ENCODE assay signal across 9 cellular contexts in the genomic region with DNA sequence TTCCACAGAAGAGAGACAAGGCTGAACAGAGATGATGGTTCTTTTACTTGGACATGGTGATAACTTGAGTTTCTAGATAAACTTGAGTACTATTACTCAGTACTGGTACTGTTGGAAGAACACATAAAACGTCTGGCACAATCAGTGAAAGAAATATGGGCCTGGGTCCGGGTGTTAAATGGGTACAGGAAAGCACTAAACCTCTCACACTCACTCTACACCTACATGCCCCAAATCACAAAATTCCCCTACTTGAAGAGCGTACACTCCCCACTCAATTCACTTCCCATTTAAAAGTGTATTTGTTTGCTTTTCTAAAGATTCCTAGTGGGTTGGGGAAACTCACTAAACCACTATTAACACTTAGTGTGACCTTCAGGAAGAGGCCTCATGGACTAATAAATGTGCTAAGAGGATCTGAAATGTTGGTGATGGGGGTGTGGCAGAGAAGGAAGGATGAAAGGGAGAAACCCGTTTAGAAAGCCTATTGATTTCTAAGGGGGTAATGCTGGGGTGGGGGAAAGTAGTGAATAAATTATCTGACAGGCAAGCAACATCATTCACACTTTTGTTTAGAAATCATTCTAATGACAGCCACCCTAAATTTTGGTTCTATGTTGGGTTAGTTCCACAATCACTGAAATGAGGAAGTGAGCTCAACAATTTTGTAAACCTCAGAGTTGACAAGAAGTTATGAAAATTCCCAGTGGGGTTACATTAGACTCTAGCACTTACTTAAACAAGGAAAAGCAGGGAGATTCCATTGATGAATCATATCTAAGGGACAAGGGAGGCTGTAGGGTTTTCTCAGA.
DNase-seq lines count a peak whose midpoint lies in the region; ATAC-seq, FAIRE-seq and TF ChIP-seq lines count a peak whose summit lies in the region.
"Had no signal": no experiment of that assay in that cellular context is flagged by ENCODE, and none has a peak within 500 bp of the region (broad histone marks: within the 10 kb centered on the region; RNA-seq: fewer than 3 reads in every experiment).

No MANE protein-coding gene starts in this region.

- H3K27ac ChIP-seq in keratinocyte (ENCODE audit: control insufficient read depth, insufficient read depth, low read length) (peak overlapping the region; percentile 65), ascending aorta (no peak overlapping the region), small intestine (ENCODE audit: low read depth in 1 of 2, low read length in 1 of 2) (peak overlapping the region in 1 of 2 donors; percentile 17)

- H3K27me3 ChIP-seq in Caco-2 (replicated peaks; ENCODE audit: control insufficient read depth, insufficient read depth, low read length), result no peaks in the 10 kb centered on the region
- no peaks in the 10 kb centered on the region for H3K27me3 ChIP-seq in keratinocyte (ENCODE audit: control insufficient read depth, extremely low read depth, insufficient read depth, low read length)
- no peaks in the 10 kb centered on the region for H3K27me3 ChIP-seq in ascending aorta
- no peaks in the 10 kb centered on the region for H3K27me3 ChIP-seq in small intestine (ENCODE audit: control insufficient read depth in 2 of 2, insufficient read depth in 2 of 2, low read length in 2 of 2)
- H3K27me3 ChIP-seq: heart right ventricle had no signal

- H3K4me3 Mint-ChIP-seq in Caco-2 (ENCODE audit: unreplicated experiment), result no peak overlapping the region

- no peak overlapping the region for H2AFZ ChIP-seq in keratinocyte (ENCODE audit: control insufficient read depth, low read length)

- H3K4me1 ChIP-seq in Caco-2 (peaks cover 75% of the 10 kb centered on the region), keratinocyte (ENCODE audit: control insufficient read depth, extremely low read depth, insufficient read depth, low read length) (peaks cover 52% of the 10 kb centered on the region), ascending aorta (peaks cover 0 to 16% of the 10 kb centered on the region in 2 donors), small intestine (ENCODE audit: control insufficient read depth in 2 of 2, insufficient read depth in 1 of 2, low read depth in 1 of 2, low read length in 1 of 2) (peaks cover 0 to 16% of the 10 kb centered on the region in 2 donors)

- FAIRE-seq in keratinocyte (lab: Jason Lieb, UNC) (peak; percentile 20), small intestine (lab: Jason Lieb, UNC) (no peak)

- H3K4me3 ChIP-seq in Caco-2 (ENCODE audit: low read depth, low read length), result no peak overlapping the region
- no peak overlapping the region for H3K4me3 ChIP-seq in keratinocyte (ENCODE audit: control insufficient read depth in 2 of 3, extremely low read depth in 1 of 3, insufficient read depth in 2 of 3, low read depth in 1 of 3, low read length in 3 of 3)
- no peak overlapping the region for H3K4me3 ChIP-seq in ascending aorta
- H3K4me3 ChIP-seq in small intestine (ENCODE audit: low read depth in 1 of 2, low read length in 2 of 2), result no peak overlapping the region
- H3K4me3 ChIP-seq: heart right ventricle had no signal

- peak; percentile 26 for ATAC-seq in GM21529 (IDR thresholded peaks at IDR 0.05; ENCODE audit: unreplicated experiment)

- TF ChIP-seq CTCF in Caco-2 (IDR thresholded peaks at IDR 0.05; ENCODE audit: insufficient read depth in 1 of 2, low read depth in 1 of 2, low read length in 1 of 2, severe bottlenecking in 1 of 2, unreplicated experiment in 1 of 2) (no peak), keratinocyte (optimal IDR thresholded peaks at IDR 0.05 in 1 of 3, IDR thresholded peaks at IDR 0.05 in 1 of 3, conservative IDR thresholded peaks at IDR 0.05 in 1 of 3; ENCODE audit: extremely low read depth in 1 of 3, insufficient read depth in 2 of 3, low read length in 3 of 3) (no peak), ascending aorta (IDR thresholded peaks at IDR 0.05) (no peak)

- no peaks in the 10 kb centered on the region for H3K79me2 ChIP-seq in keratinocyte (ENCODE audit: control insufficient read depth, insufficient read depth, low read length)

- H3K27ac Mint-ChIP-seq in Caco-2 (ENCODE audit: unreplicated experiment), result peak overlapping the region; percentile 48

- DNase-seq in Caco-2 (no peak), NOMO-1 (lab: John Stamatoyannopoulos, UW; ENCODE audit: unreplicated experiment in 2 of 2) (peak; percentile 57 to 91), keratinocyte (ENCODE audit: low read depth, low spot score) (no peak), ascending aorta (ENCODE audit: low spot score in 2 of 2) (no peak), DMS114 treated with DMSO at 0.1 percent for 48 hours (lab: John Stamatoyannopoulos, UW; ENCODE audit: unreplicated experiment) (no peak), small intestine (no peak)
- no peak for DNase-seq in activated CD4-positive, alpha-beta T cell treated with anti-CD3 and anti-CD28 coated beads for 48 hours
- DNase-seq: heart right ventricle had no signal

- no peaks in the 10 kb centered on the region for H3K27me3 Mint-ChIP-seq in Caco-2 (ENCODE audit: insufficient read depth, unreplicated experiment)

- H3K4me2 ChIP-seq in keratinocyte (ENCODE audit: control insufficient read depth, extremely low read depth, insufficient read depth, low read depth, low read length), result peak overlapping the region; percentile 30

- H3K9ac ChIP-seq in keratinocyte (ENCODE audit: control insufficient read depth, extremely low read depth, insufficient read depth, low read length), result peak overlapping the region; percentile 5

- CTCF ChIA-PET in Caco-2 (lab: Charles Lee), result no interaction called here

- H4K20me1 ChIP-seq in keratinocyte (ENCODE audit: control insufficient read depth, extremely low read depth, insufficient read depth, low read length), result no peaks in the 10 kb centered on the region

- intact Hi-C loops in Caco-2 (cut with micrococcal nuclease; ENCODE audit: unreplicated experiment) (no loop called here), ascending aorta (cut with DNase I) (loop anchor here (5.0 kb wide), 1 partner anchor 223 kb away; a partner anchor contains a TSS)

- no peaks in the 10 kb centered on the region for H3K9me3 ChIP-seq in Caco-2
- H3K9me3 ChIP-seq in keratinocyte (ENCODE audit: control insufficient read depth, low read depth, low read length), result no peaks in the 10 kb centered on the region
- no peaks in the 10 kb centered on the region for H3K9me3 ChIP-seq in ascending aorta
- H3K9me3 ChIP-seq in small intestine (ENCODE audit: control insufficient read depth, low read depth), result no peaks in the 10 kb centered on the region
- H3K9me3 ChIP-seq: heart right ventricle had no signal

- BruUV-seq in Caco-2 (replicated peaks; lab: Mats Ljungman, UMichigan), result no TSS peak

- no peaks in the 10 kb centered on the region for H3K36me3 ChIP-seq in Caco-2 (ENCODE audit: control insufficient read depth, insufficient read depth, low read length)
- no peaks in the 10 kb centered on the region for H3K36me3 ChIP-seq in keratinocyte (ENCODE audit: control insufficient read depth in 2 of 2, extremely low read depth in 1 of 2, insufficient read depth in 2 of 2, low read length in 2 of 2)
- H3K36me3 ChIP-seq in ascending aorta, result no peaks in the 10 kb centered on the region
- no peaks in the 10 kb centered on the region for H3K36me3 ChIP-seq in small intestine (ENCODE audit: control insufficient read depth in 2 of 2, insufficient read depth in 2 of 2, low read length in 2 of 2)
- H3K36me3 ChIP-seq: heart right ventricle had no signal

- H3K36me3 Mint-ChIP-seq in Caco-2 (ENCODE audit: insufficient read depth, unreplicated experiment), result no peaks in the 10 kb centered on the region

- peaks cover 5% of the 10 kb centered on the region for H3K9me1 ChIP-seq in keratinocyte (ENCODE audit: control insufficient read depth, extremely low read depth, insufficient read depth, low read length)

- dilution Hi-C loops in keratinocyte (cut with MboI; ENCODE audit: extremely low pct_ligation_motif_present, low sequenced_read_pairs), result no loop called here

- peaks cover 46% of the 10 kb centered on the region for H3K4me1 Mint-ChIP-seq in Caco-2 (ENCODE audit: low read depth, unreplicated experiment)

- H3K9me3 Mint-ChIP-seq in Caco-2 (ENCODE audit: unreplicated experiment), result no peaks in the 10 kb centered on the region

- POLR2A ChIA-PET in Caco-2 (lab: Charles Lee), result no interaction called here

- WGBS in small intestine, 3 donors, result 51 to 71% (median 55%) methylated on average over 4 of the region's 4 CpGs

Comparison
In these comparisons a context has a peak if more than half of its experiments do, and no peak if none do; other contexts are left out.
1. DNase-seq: peak in NOMO-1 (2 of 2); none in Caco-2 (0 of 2), keratinocyte (single experiment), ascending aorta (0 of 2), activated CD4-positive, alpha-beta T cell treated with anti-CD3 and anti-CD28 coated beads for 48 hours (single experiment), DMS114 treated with DMSO at 0.1 percent for 48 hours (single experiment) and small intestine (single experiment).